Comparison of ENCODE assay signal across 17 cellular contexts in the genomic region with DNA sequence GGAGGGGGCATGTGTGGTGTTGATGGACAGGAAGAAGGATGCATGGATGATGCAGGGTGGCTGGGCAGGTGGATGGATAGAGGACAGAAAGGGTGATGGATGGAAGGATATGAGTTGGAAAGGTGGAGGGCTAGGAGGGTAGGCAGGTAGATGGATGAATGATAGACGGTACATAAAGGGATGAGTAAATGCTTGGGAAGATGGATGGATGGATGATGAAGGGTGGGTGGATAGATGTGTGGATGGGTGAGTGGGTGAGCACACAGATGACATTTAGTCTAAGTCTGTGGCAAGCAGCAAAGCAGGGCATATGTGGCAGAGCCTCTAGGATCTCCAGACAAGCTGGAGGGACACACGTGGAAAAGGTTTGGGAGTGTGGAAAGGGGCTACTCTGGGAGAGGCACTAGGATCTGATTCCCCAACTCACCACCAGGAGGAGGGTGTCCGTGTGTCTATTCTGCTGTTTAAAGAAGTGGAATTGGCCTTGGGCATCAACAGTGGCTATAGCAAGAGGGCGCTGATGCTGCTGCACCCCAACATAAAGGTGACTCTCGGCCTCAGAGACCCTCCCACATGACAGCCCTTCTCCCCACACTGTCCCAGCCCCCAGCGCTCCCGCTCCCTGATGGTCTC. TPM values are rescaled to one million over a fixed set of nuclear protein-coding genes. Genes with fewer than 3 reads are reported as not detected.
DNase-seq lines count a peak whose midpoint lies in the region; ATAC-seq and TF ChIP-seq lines count a peak whose summit lies in the region.
"Had no signal": no experiment of that assay in that cellular context is flagged by ENCODE, and none has a peak within 500 bp of the region (broad histone marks: within the 10 kb centered on the region; RNA-seq: fewer than 3 reads in every experiment).

No MANE protein-coding gene starts in this region.

- H2BK12ac ChIP-seq in neuronal stem cell (ENCODE audit: low read length), result no peak overlapping the region

- H3K36me3 ChIP-seq in OCI-LY7 (ENCODE audit: insufficient read depth, low read length) (no peaks in the 10 kb centered on the region), endodermal cell (ENCODE audit: control insufficient read depth, insufficient read depth, low read length) (peaks cover 53% of the 10 kb centered on the region), neuronal stem cell (replicated peaks in 1 of 2; ENCODE audit: control insufficient read depth in 2 of 2, insufficient read depth in 2 of 2, low read length in 2 of 2) (peaks cover 41 to 70% of the 10 kb centered on the region in 2 donors)

- no peak for ATAC-seq in HG02852 (IDR thresholded peaks at IDR 0.05; ENCODE audit: unreplicated experiment)
- ATAC-seq: left lobe of liver had no signal

- no peak overlapping the region for H2BK15ac ChIP-seq in neuronal stem cell (ENCODE audit: low read length)

- peaks cover 2% of the 10 kb centered on the region for H3K79me1 ChIP-seq in neuronal stem cell (ENCODE audit: low read depth, low read length)

- no peak overlapping the region for H3K23ac ChIP-seq in neuronal stem cell (ENCODE audit: low read depth, low read length, poor library complexity)

- WGBS in endodermal cell (ENCODE audit: insufficient coverage in 1 of 2, insufficient read length in 1 of 2), 2 experiments, result 95 to 100% methylated on average over 3 to 7 of the region's 7 CpGs
- 100% methylated on average over 1 of the region's 7 CpGs; no CpG with 5 or more reads in 1 of the 2 donors for whole genome bisulfite sequencing in neuronal stem cell (ENCODE audit: extremely low coverage in 2 of 2, insufficient read length in 2 of 2, insufficient replicate concordance in 1 of 2), 2 donors

- H3K79me2 ChIP-seq in OCI-LY7 (ENCODE audit: insufficient read depth, low read depth, low read length), result no peaks in the 10 kb centered on the region

- H3K9me3 ChIP-seq in OCI-LY7 (ENCODE audit: low read length) (no peaks in the 10 kb centered on the region), endodermal cell (ENCODE audit: control insufficient read depth, low read length) (no peaks in the 10 kb centered on the region), neuronal stem cell (replicated peaks in 1 of 2; ENCODE audit: control insufficient read depth in 2 of 2, insufficient read depth in 1 of 2, low read depth in 1 of 2, low read length in 2 of 2) (peaks cover 0 to 1% of the 10 kb centered on the region in 2 donors)
- H3K9me3 ChIP-seq: spleen had no signal

- H3K4me3 ChIP-seq in OCI-LY7 (ENCODE audit: low read depth, low read length, poor library complexity, severe bottlenecking), result no peak overlapping the region
- H3K4me3 ChIP-seq in endodermal cell (ENCODE audit: low read length), result no peak overlapping the region
- H3K4me3 ChIP-seq in neuronal stem cell (ENCODE audit: low read length in 2 of 2), result peak overlapping the region in 1 of 2 donors; percentile 30
- H3K4me3 ChIP-seq: spleen had no signal

- H3K9ac ChIP-seq in endodermal cell (ENCODE audit: extremely low read depth, low read length, poor library complexity, severe bottlenecking), result no peak overlapping the region
- no peak overlapping the region for H3K9ac ChIP-seq in neuronal stem cell (ENCODE audit: low read depth, low read length, poor library complexity)

- H3K4ac ChIP-seq in neuronal stem cell (ENCODE audit: low read length), result no peak overlapping the region

- no peaks in the 10 kb centered on the region for H3K27me3 Mint-ChIP-seq in endodermal cell (ENCODE audit: insufficient read depth)

- peaks cover 67% of the 10 kb centered on the region for H3K36me3 Mint-ChIP-seq in endodermal cell (ENCODE audit: low read depth)

- no peak overlapping the region for H3K4me2 ChIP-seq in OCI-LY7 (ENCODE audit: low read length)
- no peak overlapping the region for H3K4me2 ChIP-seq in neuronal stem cell (ENCODE audit: insufficient read depth, low read length, poor library complexity, severe bottlenecking)

- no peak overlapping the region for H3K4me3 Mint-ChIP-seq in endodermal cell

- H2BK5ac ChIP-seq in neuronal stem cell (ENCODE audit: low read length), result no peak overlapping the region

- H4K8ac ChIP-seq in neuronal stem cell (ENCODE audit: low read depth, low read length), result no peak overlapping the region

- CTCF ChIA-PET in OCI-LY7 (lab: Charles Lee; ENCODE audit: unreplicated experiment), result no interaction called here

- TF ChIP-seq CTCF in GM12872 (IDR thresholded peaks at IDR 0.05; ENCODE audit: insufficient read depth, low read depth, low read length) (peak; percentile 20; the same call in 1 of the 3 replicates), OCI-LY7 (conservative IDR thresholded peaks at IDR 0.05; ENCODE audit: low read length) (0 out of 2 replicates have a peak, but pooled peaks have one; percentile 17), endodermal cell (conservative IDR thresholded peaks at IDR 0.05) (peak; percentile 75)

- POLR2A ChIA-PET in OCI-LY7 (lab: Charles Lee), result interaction anchor here (0.6 kb wide), 1 partner anchor 52 kb away, joined by 3 read pairs; no protein-coding TSS in a partner anchor

- peaks cover 2% of the 10 kb centered on the region for H3K9me3 Mint-ChIP-seq in endodermal cell

- no TSS peak for BruUV-seq in OCI-LY7 (replicated peaks; lab: Mats Ljungman, UMichigan)

- H4K91ac ChIP-seq in neuronal stem cell (ENCODE audit: low read depth, low read length, poor library complexity), result no peak overlapping the region

- no peak overlapping the region for H2BK120ac ChIP-seq in neuronal stem cell (ENCODE audit: low read depth, low read length)

- H3K27ac ChIP-seq in OCI-LY7 (ENCODE audit: low read depth, low read length, poor library complexity, severe bottlenecking) (no peak overlapping the region), endodermal cell (ENCODE audit: low read depth, low read length) (no peak overlapping the region), neuronal stem cell (replicated peaks; ENCODE audit: low read length) (no peak overlapping the region)
- H3K27ac ChIP-seq: spleen had no signal

- no peak for DNase-seq in OCI-LY7 (ENCODE audit: low spot score)
- peak; percentile 71 for DNase-seq in endodermal cell
- DNase-seq in neuronal stem cell (ENCODE audit: low spot score), result no peak
- no peak for DNase-seq in NCI-H1092 (lab: John Stamatoyannopoulos, UW)
- DNase-seq in activated naive CD4-positive, alpha-beta T cell treated with Interleukin-2 at 50 U/mL for 16 hours, result no peak
- DNase-seq: activated CD4-positive, CD25-positive, alpha-beta regulatory T cell; GOT3; NCI-H1436 treated with DMSO at 0.1 percent for 48 hours; NCI-H526 treated with DMSO at 0.1 percent for 48 hours; spleen had no signal

- H3K18ac ChIP-seq in neuronal stem cell (ENCODE audit: low read length), result no peak overlapping the region

- intact Hi-C loops in OCI-LY7 (cut with micrococcal nuclease; ENCODE audit: unreplicated experiment), result no loop called here

- no peak overlapping the region for H3K27ac Mint-ChIP-seq in endodermal cell

- peak overlapping the region; percentile 28 for H2AK5ac ChIP-seq in neuronal stem cell (ENCODE audit: low read depth, low read length)

- H4K20me1 ChIP-seq in OCI-LY7 (ENCODE audit: insufficient read depth, low read length), result no peaks in the 10 kb centered on the region

- no peaks in the 10 kb centered on the region for H3K4me1 ChIP-seq in OCI-LY7 (ENCODE audit: insufficient read depth, low read length, poor library complexity, severe bottlenecking)
- H3K4me1 ChIP-seq in endodermal cell (ENCODE audit: control insufficient read depth, insufficient read depth, low read length), result no peaks in the 10 kb centered on the region
- H3K4me1 ChIP-seq in neuronal stem cell (ENCODE audit: control insufficient read depth in 2 of 2, insufficient read depth in 1 of 2, low read depth in 1 of 2, low read length in 2 of 2), result no peaks in the 10 kb centered on the region

- H3K27me3 ChIP-seq in endodermal cell (ENCODE audit: control insufficient read depth, insufficient read depth, low read length, poor library complexity, severe bottlenecking) (no peaks in the 10 kb centered on the region), neuronal stem cell (ENCODE audit: control insufficient read depth in 3 of 3, insufficient read depth in 3 of 3, low read depth in 1 of 3, low read length in 3 of 3) (no peaks in the 10 kb centered on the region)
- H3K27me3 ChIP-seq: spleen had no signal

- H3K4me1 Mint-ChIP-seq in endodermal cell, result no peaks in the 10 kb centered on the region

- H3K14ac ChIP-seq in neuronal stem cell (ENCODE audit: low read length), result no peak overlapping the region

- no peaks in the 10 kb centered on the region for H3K9me2 ChIP-seq in OCI-LY7 (ENCODE audit: insufficient read depth, low read length)

- H2AFZ ChIP-seq in OCI-LY7 (ENCODE audit: low read length), result no peak overlapping the region
- H2AFZ ChIP-seq in neuronal stem cell (ENCODE audit: low read length), result no peak overlapping the region

RNA-seq across cellular contexts. Expression of a gene that starts 8.2 kb away (rescaled TPM):
- total RNA-seq in OCI-LY7 (2014; rRNA removed; shearing (Covaris generic)), result 6.6 and 10.2 TPM in 2 replicates
- total RNA-seq in OCI-LY7 (2022) (13.5 and 18.7 TPM in 2 replicates), endodermal cell (10 to 100 TPM; 72.7 to 75.2 TPM)
- 32.9 TPM for polyA plus RNA-seq in endodermal cell (2013, experiment 1 of 2)
- polyA plus RNA-seq in endodermal cell (2013, experiment 2 of 2), result 35.4 TPM
- 19.1 TPM for polyA plus RNA-seq in neuronal stem cell (2013, experiment 1 of 2)
- 17.9 TPM for polyA plus RNA-seq in neuronal stem cell (2013, experiment 2 of 2)

RNA-seq across cellular contexts. Expression of a gene that starts 18.0 kb away (rescaled TPM):
- total RNA-seq in OCI-LY7 (2014; rRNA removed; shearing (Covaris generic)), result 38.3 and 40.6 TPM in 2 replicates
- total RNA-seq in OCI-LY7 (2022), result 61.0 and 62.5 TPM in 2 replicates
- total RNA-seq in endodermal cell, result 10 to 100 TPM; 75.0 to 79.7 TPM
- polyA plus RNA-seq in endodermal cell (2013, experiment 1 of 2), result 51.0 TPM
- polyA plus RNA-seq in endodermal cell (2013, experiment 2 of 2), result 46.8 TPM
- polyA plus RNA-seq in neuronal stem cell (2013, experiment 1 of 2), result 29.2 TPM
- 27.0 TPM for polyA plus RNA-seq in neuronal stem cell (2013, experiment 2 of 2)

RNA-seq across cellular contexts. Expression of a gene that starts 19.2 kb away (rescaled TPM):
- 144 and 155 TPM in 2 replicates for total RNA-seq in OCI-LY7 (2014; rRNA removed; shearing (Covaris generic))
- total RNA-seq in OCI-LY7 (2022) (111 and 137 TPM in 2 replicates), endodermal cell (100 to 1,000 TPM; 211 to 216 TPM)
- 224 TPM for polyA plus RNA-seq in endodermal cell (2013, experiment 1 of 2)
- 208 TPM for polyA plus RNA-seq in endodermal cell (2013, experiment 2 of 2)
- polyA plus RNA-seq in neuronal stem cell (2013, experiment 1 of 2), result 230 TPM
- 230 TPM for polyA plus RNA-seq in neuronal stem cell (2013, experiment 2 of 2)

RNA-seq across cellular contexts. Expression of a gene that starts 26.4 kb away (rescaled TPM):
- not detected in 2 replicates for total RNA-seq in OCI-LY7 (2014; rRNA removed; shearing (Covaris generic))
- not detected in 2 replicates for total RNA-seq in OCI-LY7 (2022)
- total RNA-seq in endodermal cell, result 1 to 10 TPM in 1 of 2 donors, under 1 TPM in 1; 0.88 to 1.6 TPM
- polyA plus RNA-seq in endodermal cell (2013, experiment 1 of 2), result not detected
- not detected for polyA plus RNA-seq in endodermal cell (2013, experiment 2 of 2)
- polyA plus RNA-seq in neuronal stem cell (2013, experiment 1 of 2), result 0.07 TPM
- polyA plus RNA-seq in neuronal stem cell (2013, experiment 2 of 2), result not detected
- total RNA-seq: dermis microvascular lymphatic vessel endothelial cell, glomerular endothelial cell, spleen, temporal lobe had no signal
- polyA plus RNA-seq: neural cell had no signal

Comparison
In these comparisons a context has a peak if more than half of its experiments do, and no peak if none do; other contexts are left out.
1. CTCF ChIP-seq: peak in every context shown above with its lines; median percentile 75 in endodermal cell; 20 in GM12872; 17 in OCI-LY7.